13 cellular contexts compared by ENCODE assay signal in the genomic region with DNA sequence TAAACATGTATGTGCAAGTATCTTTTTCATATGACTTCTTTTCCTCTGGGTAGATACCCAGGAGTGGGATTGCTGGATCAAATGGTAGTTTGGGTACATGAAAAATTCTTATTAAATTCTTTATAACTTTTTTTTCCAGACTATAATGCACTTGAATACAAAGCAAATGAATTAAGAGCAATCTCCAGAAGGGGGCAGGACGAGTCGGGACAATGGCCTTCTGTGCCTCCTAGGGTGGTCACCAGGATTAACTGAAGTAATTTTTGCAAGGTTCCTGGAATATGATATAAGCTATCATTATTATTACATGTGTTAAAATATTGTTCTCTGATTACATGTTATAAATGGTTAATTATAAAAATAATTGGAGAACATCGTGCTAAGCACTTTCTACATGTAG.
DNase-seq lines count a peak whose midpoint lies in the region; ATAC-seq and TF ChIP-seq lines count a peak whose summit lies in the region.
"Had no signal": no experiment of that assay in that cellular context is flagged by ENCODE, and none has a peak within 500 bp of the region (broad histone marks: within the 10 kb centered on the region; RNA-seq: fewer than 3 reads in every experiment).

No MANE protein-coding gene starts in this region.

- no peaks in the 10 kb centered on the region; the same call in 1 of the 2 replicates for H3K4me1 Mint-ChIP-seq in HFFc6 (ENCODE audit: low read depth)

- TF ChIP-seq CTCF in HFFc6 (IDR thresholded peaks at IDR 0.05), result peak; percentile 34
- peak; percentile 27 for TF ChIP-seq CTCF in kidney epithelial cell (IDR thresholded peaks at IDR 0.05; ENCODE audit: insufficient read depth, low read length, poor library complexity, severe bottlenecking)

- H3K4me3 ChIP-seq in kidney epithelial cell (ENCODE audit: low read depth, low read length), result no peak overlapping the region
- no peak overlapping the region for H3K4me3 ChIP-seq in MG63
- H3K4me3 ChIP-seq: SJCRH30, skin epidermis had no signal

- H3K36me3 ChIP-seq in kidney epithelial cell (ENCODE audit: control insufficient read depth, insufficient read depth, low read length), result no peaks in the 10 kb centered on the region
- peaks cover 44% of the 10 kb centered on the region for H3K36me3 ChIP-seq in MG63
- H3K36me3 ChIP-seq: SJCRH30 had no signal

- no peaks in the 10 kb centered on the region for H3K27me3 Mint-ChIP-seq in HFFc6 (ENCODE audit: insufficient read depth)
- H3K27me3 Mint-ChIP-seq: activated naive CD8-positive, alpha-beta T cell had no signal

- H3K27ac Mint-ChIP-seq in HFFc6, result no peak overlapping the region
- H3K27ac Mint-ChIP-seq: activated naive CD8-positive, alpha-beta T cell had no signal

- ATAC-seq in HG02885 (IDR thresholded peaks at IDR 0.05; ENCODE audit: poor library complexity, unreplicated experiment) (no peak), HG03442 (IDR thresholded peaks at IDR 0.05; ENCODE audit: unreplicated experiment) (no peak)
- ATAC-seq: esophagus mucosa had no signal

- no peaks in the 10 kb centered on the region for H3K9me3 ChIP-seq in MG63
- H3K9me3 ChIP-seq: SJCRH30 had no signal

- DNase-seq in COLO829 (ENCODE audit: low spot score) (peak; percentile 28), HFFc6 (no peak), astrocyte of the hippocampus (ENCODE audit: low read depth, low spot score) (peak; percentile 17), kidney epithelial cell (ENCODE audit: low read depth) (no peak), kidney glomerular epithelial cell (lab: John Stamatoyannopoulos, UW) (no peak), MG63 (no peak)
- DNase-seq: activated CD4-positive, alpha-beta T cell treated with anti-CD3 and anti-CD28 coated beads, Interleukin-2, amount 50 U/mL, for 4 hours had no signal

- H3K4me3 Mint-ChIP-seq in HFFc6, result no peak overlapping the region
- H3K4me3 Mint-ChIP-seq: activated naive CD8-positive, alpha-beta T cell had no signal

- H3K27me3 ChIP-seq in kidney epithelial cell (ENCODE audit: control insufficient read depth, insufficient read depth, low read length) (no peaks in the 10 kb centered on the region), MG63 (no peaks in the 10 kb centered on the region)

- no peaks in the 10 kb centered on the region for H3K36me3 Mint-ChIP-seq in HFFc6 (ENCODE audit: low read depth)
- H3K36me3 Mint-ChIP-seq: activated naive CD8-positive, alpha-beta T cell had no signal

- H3K9me3 Mint-ChIP-seq in HFFc6, result peaks cover 23% of the 10 kb centered on the region; the same call in 1 of the 2 replicates

Comparison
In these comparisons a context has a peak if more than half of its experiments do, and no peak if none do; other contexts are left out.
1. DNase-seq: peak in COLO829 (single experiment) and astrocyte of the hippocampus (single experiment); none in HFFc6 (single experiment), kidney epithelial cell (single experiment), kidney glomerular epithelial cell (single experiment) and MG63 (single experiment).